29 cellular contexts compared by ENCODE assay signal in the genomic region with DNA sequence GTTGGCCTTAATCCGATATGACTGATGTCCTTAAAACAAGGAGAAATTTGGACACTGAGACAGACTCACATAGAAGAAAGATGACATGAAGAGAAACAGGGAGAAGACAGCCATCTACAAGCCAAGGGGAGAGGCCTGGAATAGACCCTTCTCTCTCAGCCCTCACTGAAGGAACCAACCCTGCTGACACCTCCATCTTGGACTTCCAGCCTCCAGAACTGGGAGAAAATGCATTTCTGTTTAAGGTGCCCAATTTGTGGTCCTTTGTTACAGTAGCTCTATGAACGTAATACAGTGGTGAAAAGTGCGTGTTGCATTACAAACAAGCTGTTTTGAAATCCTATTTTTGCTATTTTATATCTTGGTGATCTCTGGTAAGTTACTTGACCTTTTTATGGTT.
"Had no signal": no experiment of that assay in that cellular context is flagged by ENCODE, and none has a peak within 500 bp of the region (broad histone marks: within the 10 kb centered on the region; RNA-seq: fewer than 3 reads in every experiment).

No MANE protein-coding gene starts in this region.

- H3K27ac Mint-ChIP-seq: natural killer cell; nephron; neural progenitor cell; progenitor cell of endocrine pancreas; stimulated activated memory B cell treated with anti-CD40 and anti-IgM and Interleukin-4, amounts not matched to agents 10 μg/mL and 1 μg/mL and 100 μg/mL, for 72 hours; type B pancreatic cell had no signal

- H3K4me1 ChIP-seq: neural progenitor cell, parathyroid adenoma, right lobe of liver, suprapubic skin, transverse colon, upper lobe of right lung, uterus had no signal

- FAIRE-seq: small intestine had no signal

- H3K27me3 ChIP-seq: neural progenitor cell, ovary, right lobe of liver, sigmoid colon, suprapubic skin, testis, tibial artery, transverse colon, upper lobe of right lung, uterus had no signal

- ATAC-seq: naive thymus-derived CD4-positive, alpha-beta T cell; natural killer cell; psoas muscle; right cardiac atrium; right lobe of liver; stimulated activated memory B cell treated with anti-CD40 and anti-IgM and Interleukin-4, amounts not matched to agents 10 μg/mL and 1 μg/mL and 100 μg/mL, for 72 hours; upper lobe of right lung had no signal

- H3K27ac ChIP-seq: neural progenitor cell, ovary, parathyroid adenoma, psoas muscle, right lobe of liver, sigmoid colon, suprapubic skin, testis, tibial artery, transverse colon, upper lobe of right lung, uterus had no signal

- H3K4me1 Mint-ChIP-seq: stimulated activated memory B cell treated with anti-CD40 and anti-IgM and Interleukin-4, amounts not matched to agents 10 μg/mL and 1 μg/mL and 100 μg/mL, for 72 hours had no signal

- H3K36me3 ChIP-seq: neural progenitor cell, ovary, uterus had no signal

- DNase-seq: naive thymus-derived CD4-positive, alpha-beta T cell; natural killer cell; occipital lobe; ovary; posterior cingulate gyrus; psoas muscle; right cardiac atrium; right lobe of liver; sigmoid colon; small intestine; stimulated activated CD4-positive, alpha-beta T cell treated with anti-CD3 and anti-CD28 coated beads, Interleukin-15, amount 100 ng/mL, for 24 hours; stimulated activated CD4-positive, alpha-beta T cell treated with anti-CD3 and anti-CD28 coated beads, Interleukin-2, amount 100 ng/mL, for 24 hours; stimulated activated CD4-positive, alpha-beta T cell treated with anti-CD3 and anti-CD28 coated beads, Interleukin-2, amount 100 ng/mL, for 48 hours; stimulated activated CD4-positive, alpha-beta T cell treated with anti-CD3 and anti-CD28 coated beads, Interleukin-4, amount 100 ng/mL, for 24 hours; stimulated activated naive CD4-positive, alpha-beta T cell; substantia nigra; testis; tibial artery; transverse colon; upper lobe of right lung; uterus had no signal

- H3K4me3 ChIP-seq: neural progenitor cell, ovary, psoas muscle, right lobe of liver, sigmoid colon, suprapubic skin, testis, tibial artery, transverse colon, upper lobe of right lung, uterus had no signal

- H3K9me3 ChIP-seq: ovary, psoas muscle, right lobe of liver, testis, transverse colon, upper lobe of right lung had no signal

- H3K4me3 Mint-ChIP-seq: natural killer cell; nephron; neural progenitor cell; stimulated activated memory B cell treated with anti-CD40 and anti-IgM and Interleukin-4, amounts not matched to agents 10 μg/mL and 1 μg/mL and 100 μg/mL, for 72 hours; stimulated activated naive CD8-positive, alpha-beta T cell treated with anti-CD3 and anti-CD28 coated beads, Interleukin-15, Interleukin-2, amounts not matched to agents 100 ng/mL and 50 ng/mL, for 24 hours; type B pancreatic cell had no signal
